In genomic region chr1:43286533-43286932, GRCh38 we compare ENCODE assay signal across 21 cellular contexts. TPM values are rescaled to one million over a fixed set of nuclear protein-coding genes. Genes with fewer than 3 reads are reported as not detected.
DNase-seq lines count a peak whose midpoint lies in the region; ATAC-seq, FAIRE-seq and TF ChIP-seq lines count a peak whose summit lies in the region.
"Had no signal": no experiment of that assay in that cellular context is flagged by ENCODE, and none has a peak within 500 bp of the region (broad histone marks: within the 10 kb centered on the region; RNA-seq: fewer than 3 reads in every experiment).

No MANE protein-coding gene starts in this region.

- H3K4me1 ChIP-seq in HCT116 (ENCODE audit: control insufficient read depth in 1 of 2, insufficient read depth in 2 of 2, low read length in 2 of 2) (peaks cover 14 to 27% of the 10 kb centered on the region in 2 experiments; a peak in 3 of 4 replicates), K562 (replicated peaks in 1 of 2; ENCODE audit: control insufficient read depth in 2 of 2, insufficient read depth in 2 of 2, low read length in 2 of 2) (peaks cover 0 to 16% of the 10 kb centered on the region in 2 experiments; a peak in 3 of 5 replicates), kidney (ENCODE audit: control insufficient read depth in 1 of 2, insufficient read depth in 1 of 2, low read depth in 1 of 2, low read length in 2 of 2) (peaks cover 9 to 12% of the 10 kb centered on the region in 2 donors), stomach (peaks cover 5 to 42% (median 22%) of the 10 kb centered on the region in 4 donors)

- TF ChIP-seq POLR2A in HCT116 (IDR thresholded peaks at IDR 0.05; ENCODE audit: borderline replicate concordance, extremely low read depth, insufficient read depth, insufficient read length) (no peak), K562 (conservative IDR thresholded peaks at IDR 0.05) (no peak), stomach (IDR thresholded peaks at IDR 0.05) (no peak)

- H3K4me3 ChIP-seq in HCT116 (replicated peaks in 1 of 2; ENCODE audit: low read depth in 1 of 2, low read length in 2 of 2) (no peak overlapping the region), K562 (no peak overlapping the region), kidney (ENCODE audit: low read length in 2 of 2) (peak overlapping the region in 1 of 2 donors; percentile 94), stomach (no peak overlapping the region)

- POLR2A ChIA-PET in HCT116 (lab: Charles Lee) = interaction anchor here (1.5 kb wide), 1 partner anchor 8 kb away, joined by 12 read pairs; no protein-coding TSS in a partner anchor
- POLR2A ChIA-PET in K562 (lab: Yijun Ruan, JAX) = interaction anchor here (0.6 to 1.2 kb wide), 2 partner anchors 44 to 174 kb away, joined by 3 read pairs; no protein-coding TSS in a partner anchor

- H3K27ac ChIP-seq in HCT116 (ENCODE audit: low read depth, low read length) = peak overlapping the region; percentile 55; the same call in 1 of the 2 replicates
- no peak overlapping the region for H3K27ac ChIP-seq in K562 (ENCODE audit: extremely low read depth, low read depth, low read length)
- H3K27ac ChIP-seq in kidney (ENCODE audit: low read depth in 2 of 2, low read length in 2 of 2) = no peak overlapping the region
- peak overlapping the region; percentile 59 to 88 (median 84) for H3K27ac ChIP-seq in stomach
- H3K27ac ChIP-seq: HL-60, KMS-11 had no signal

- H2AFZ ChIP-seq in HCT116 (ENCODE audit: low read depth, low read length, poor library complexity, severe bottlenecking) (no peak overlapping the region), K562 (ENCODE audit: low read depth, low read length) (no peak overlapping the region)

- H3K9ac ChIP-seq in HCT116 (ENCODE audit: low read length) = no peak overlapping the region
- no peak overlapping the region for H3K9ac ChIP-seq in K562 (ENCODE audit: insufficient read depth in 1 of 2, low read depth in 2 of 2, low read length in 2 of 2)
- peak overlapping the region in 1 of 2 donors; percentile 82 for H3K9ac ChIP-seq in kidney (ENCODE audit: low read length in 2 of 2)
- H3K9ac ChIP-seq: KMS-11 had no signal

- 0 out of 2 replicates have a peak, but pooled peaks cover 3% of the 10 kb centered on the region for H3K27me3 ChIP-seq in HCT116 (ENCODE audit: insufficient read depth, low read length)
- H3K27me3 ChIP-seq in K562 (ENCODE audit: control insufficient read depth in 2 of 2, insufficient read depth in 2 of 2, low read length in 2 of 2) = peaks cover 45 to 84% of the 10 kb centered on the region in 2 experiments
- H3K27me3 ChIP-seq in stomach = peaks cover 0 to 4% (median 0%) of the 10 kb centered on the region in 3 donors

- H3K9me2 ChIP-seq in HCT116 (ENCODE audit: insufficient read depth) = no peaks in the 10 kb centered on the region

- H3K9me3 ChIP-seq in HCT116 (ENCODE audit: control insufficient read depth in 1 of 2, insufficient read depth in 1 of 2, low read depth in 1 of 2, low read length in 2 of 2) (no peaks in the 10 kb centered on the region), K562 (replicated peaks; ENCODE audit: control insufficient read depth, insufficient read depth, low read depth, low read length) (no peaks in the 10 kb centered on the region), kidney (ENCODE audit: control insufficient read depth in 1 of 2, low read length in 2 of 2) (no peaks in the 10 kb centered on the region), stomach (no peaks in the 10 kb centered on the region)

- no peak for ATAC-seq in HCT116
- ATAC-seq in K562 = no peak
- no peak for ATAC-seq in HG02840 (IDR thresholded peaks at IDR 0.05; ENCODE audit: low FRiP score, unreplicated experiment)
- no peak for ATAC-seq in HG03175 (IDR thresholded peaks at IDR 0.05; ENCODE audit: unreplicated experiment)
- ATAC-seq: Panc1, Right ventricle myocardium inferior had no signal

- in situ Hi-C loops in K562 (cut with MboI) = no loop called here

- intact Hi-C loops in HCT116 (cut with micrococcal nuclease) = no loop called here
- intact Hi-C loops in K562 (cut with micrococcal nuclease) = no loop called here
- intact Hi-C loops in kidney (cut with DNase I) = no loop called here
- intact Hi-C loops in stomach (cut with DNase I; ENCODE audit: low total_unique reads) = no loop called here

- H3K4me2 ChIP-seq in HCT116 (ENCODE audit: low read length) (0 out of 2 replicates have a peak overlapping the region, but pooled peaks have one; percentile 89), K562 (ENCODE audit: insufficient read depth, low read length) (no peak overlapping the region)
- H3K4me2 ChIP-seq: KMS-11 had no signal

- WGBS in K562 (ENCODE audit: insufficient coverage, low coverage, missing lambda C conversion rate) = 15% methylated on average over 5 of the region's 5 CpGs
- WGBS in stomach, 5 donors = 94 to 97% (median 94%) methylated on average over 5 of the region's 5 CpGs

- H3K36me3 ChIP-seq in HCT116 (ENCODE audit: control insufficient read depth in 1 of 2, insufficient read depth in 2 of 2, low read length in 2 of 2) = 0 out of 4 replicates have a peak, but pooled peaks cover 0 to 2% of the 10 kb centered on the region in 2 experiments
- H3K36me3 ChIP-seq in K562 (ENCODE audit: control insufficient read depth, insufficient read depth, low read length) = no peaks in the 10 kb centered on the region
- H3K36me3 ChIP-seq in kidney (ENCODE audit: control insufficient read depth in 1 of 2, insufficient read depth in 2 of 2, low read length in 2 of 2) = no peaks in the 10 kb centered on the region
- H3K36me3 ChIP-seq in stomach = no peaks in the 10 kb centered on the region

- FAIRE-seq in K562 (lab: Jason Lieb, UNC) = no peak
- FAIRE-seq in kidney (lab: Jason Lieb, UNC) = no peak

- BruUV-seq in HCT116 (replicated peaks; lab: Mats Ljungman, UMichigan) (no TSS peak), K562 (replicated peaks; lab: Mats Ljungman, UMichigan) (no TSS peak)

- H4K20me1 ChIP-seq in HCT116 (ENCODE audit: insufficient read depth) = no peaks in the 10 kb centered on the region
- peaks cover 8% of the 10 kb centered on the region for H4K20me1 ChIP-seq in K562 (replicated peaks; ENCODE audit: control insufficient read depth, insufficient read depth, low read length)

- no peak for DNase-seq in HCT116 (ENCODE audit: low read depth, low spot score)
- DNase-seq in K562 (ENCODE audit: extremely low read depth in 1 of 4, low spot score in 3 of 4) = no peak
- peak; percentile 17 for DNase-seq in kidney
- no peak for DNase-seq in stomach
- DNase-seq in HUDEP-2 (lab: John Stamatoyannopoulos, UW; ENCODE audit: unreplicated experiment in 76 of 76) = no peak
- no peak for DNase-seq in stimulated activated CD8-positive, alpha-beta memory T cell treated with anti-CD3 and anti-CD28 coated beads, Interleukin-4, amount 100 ng/mL, for 48 hours
- DNase-seq: DMS153, H7, NCI-H1092 treated with DMSO at 0.1 percent for 48 hours, NCI-H2081 treated with DMSO at 0.1 percent for 48 hours, NCI-H510A treated with DMSO at 0.1 percent for 48 hours, NCI-H82 had no signal

- CTCF ChIA-PET in HCT116 (lab: Charles Lee) (interaction anchor here (1.6 kb wide), 1 partner anchor 7 kb away, joined by 11 read pairs; no protein-coding TSS in a partner anchor), K562 (lab: Yijun Ruan, JAX; ENCODE audit: low intra/inter-chr PET ratio) (no interaction called here)

- RAD21 ChIA-PET in HCT116 (lab: Charles Lee; ENCODE audit: low non-redundant PET in 1 of 2, low total read pairs in 2 of 2, uncharacterized antibody in 2 of 2, unreplicated experiment in 2 of 2) = no interaction called here

- TF ChIP-seq EP300 in K562 (IDR thresholded peaks at IDR 0.05; ENCODE audit: low read length) (no peak), stomach (IDR thresholded peaks at IDR 0.05) (no peak)

- H3K9me1 ChIP-seq in K562 (ENCODE audit: control insufficient read depth, insufficient read depth, low read length) = peaks cover 3% of the 10 kb centered on the region

- no peaks in the 10 kb centered on the region for H3K79me2 ChIP-seq in HCT116 (ENCODE audit: insufficient read depth, low read length)
- H3K79me2 ChIP-seq in K562 (ENCODE audit: control insufficient read depth, insufficient read depth, low read length) = no peaks in the 10 kb centered on the region

- TF ChIP-seq CTCF in HCT116 (IDR thresholded peaks at IDR 0.05 in 2 of 3, conservative IDR thresholded peaks at IDR 0.05 in 1 of 3; ENCODE audit: borderline replicate concordance in 1 of 3, insufficient read depth in 1 of 3, low read depth in 2 of 3, low read length in 2 of 3) (no peak), K562 (IDR thresholded peaks at IDR 0.05 in 2 of 3, conservative IDR thresholded peaks at IDR 0.05 in 1 of 3; ENCODE audit: insufficient read depth in 2 of 3, low read depth in 1 of 3, low read length in 3 of 3) (no peak), kidney (IDR thresholded peaks at IDR 0.05; ENCODE audit: borderline replicate concordance, extremely low read depth, insufficient read depth) (no peak), stomach (IDR thresholded peaks at IDR 0.05) (no peak)

- TF ChIP-seq RAD21 in HCT116 (IDR thresholded peaks at IDR 0.05; ENCODE audit: low read depth) (no peak), K562 (CRISPR knock-in tag; conservative IDR thresholded peaks at IDR 0.05 in 1 of 2, IDR thresholded peaks at IDR 0.05 in 1 of 2) (no peak)

RNA-seq across cellular contexts. Expression of gene C1orf210, which starts 1.2 kb away (rescaled TPM):
- total RNA-seq in HCT116 (2021; ENCODE audit: unreplicated experiment) (7.6 TPM), K562 (2014; rRNA removed) (not detected in 2 replicates), K562 (2014; rRNA removed; fragmentation: Illumina TruSeq; extraction: Trizol) (not detected in 2 replicates), K562 (2015; rRNA removed; fragmentation: Illumina TruSeq; extraction: Trizol) (not detected in 2 replicates), K562 (2021) (not detected in 2 replicates), kidney (21.1 TPM), stomach (10 to 100 TPM in 2 of 5 donors, 1 to 10 TPM in 2, not detected in 1; 4.3 to 24.3 (median 11.6) TPM)
- polyA plus RNA-seq in HCT116 (2012) = 10.1 and 10.9 TPM in 2 replicates
- total RNA-seq in K562 (2011; cell fraction: chromatin; rRNA removed; ENCODE audit: low replicate concordance) = not detected in 2 replicates
- not detected in 2 replicates for total RNA-seq in K562 (2011; cell fraction: nucleolus; rRNA removed)
- not detected in 2 replicates for total RNA-seq in K562 (2011; cell fraction: nucleoplasm; rRNA removed)
- polyA plus RNA-seq in K562 (2011; rRNA removed) (not detected in 2 replicates), K562 (2014; fragmentation: Illumina TruSeq; extraction: Trizol) (not detected in 2 replicates), K562 (2014; fragmentation: Nextera tagmentation; extraction: Ambion mirVana) (not detected), K562 (2014; rRNA removed) (0.21 TPM in 1 of 2 replicates, not detected in the other), kidney (ENCODE audit: insufficient read depth, low read depth, low replicate concordance) (33.3 TPM), stomach (10 to 100 TPM in 2 of 3 donors, 1 to 10 TPM in 1; 7.7 to 34.4 (median 20.2) TPM)
- polyA plus RNA-seq in K562 (2011; cell fraction: cytosol; rRNA removed) = not detected in 2 replicates
- polyA plus RNA-seq in K562 (2011; cell fraction: nucleus; rRNA removed) = not detected in 2 replicates
- polyA plus RNA-seq in K562 (2012) = 0.06 TPM in 1 of 2 replicates, not detected in the other
- not detected in 2 replicates for polyA minus RNA-seq in K562 (2011; rRNA and poly(A)+ RNA removed)
- not detected in 2 replicates for polyA minus RNA-seq in K562 (2011; cell fraction: cytosol; rRNA and poly(A)+ RNA removed)
- polyA minus RNA-seq in K562 (2011; cell fraction: nucleus; rRNA and poly(A)+ RNA removed) = not detected in 2 replicates
- total RNA-seq: A673, Right ventricle myocardium inferior had no signal
- polyA plus RNA-seq: CD14-positive monocyte had no signal

RNA-seq across cellular contexts. Expression of gene TIE1, which starts 14.2 kb away (rescaled TPM):
- total RNA-seq in HCT116 (2021; ENCODE audit: unreplicated experiment) = not detected
- polyA plus RNA-seq in HCT116 (2012) = 0.16 and 0.17 TPM in 2 replicates
- total RNA-seq in K562 (2011; cell fraction: chromatin; rRNA removed; ENCODE audit: low replicate concordance) = 0.46 and 3.1 TPM in 2 replicates
- 1.6 and 4.2 TPM in 2 replicates for total RNA-seq in K562 (2011; cell fraction: nucleolus; rRNA removed)
- total RNA-seq in K562 (2011; cell fraction: nucleoplasm; rRNA removed) = 0.81 and 2.3 TPM in 2 replicates
- 0.14 and 0.16 TPM in 2 replicates for total RNA-seq in K562 (2014; rRNA removed)
- total RNA-seq in K562 (2014; rRNA removed; fragmentation: Illumina TruSeq; extraction: Trizol) = not detected in 2 replicates
- 0.04 TPM in 1 of 2 replicates, not detected in the other for total RNA-seq in K562 (2015; rRNA removed; fragmentation: Illumina TruSeq; extraction: Trizol)
- 0.20 and 0.31 TPM in 2 replicates for total RNA-seq in K562 (2021)
- 0.32 and 0.49 TPM in 2 replicates for polyA plus RNA-seq in K562 (2011; rRNA removed)
- 0.09 and 1.1 TPM in 2 replicates for polyA plus RNA-seq in K562 (2011; cell fraction: cytosol; rRNA removed)
- 0.59 and 3.8 TPM in 2 replicates for polyA plus RNA-seq in K562 (2011; cell fraction: nucleus; rRNA removed)
- 0.30 and 0.54 TPM in 2 replicates for polyA plus RNA-seq in K562 (2012)
- 0.07 and 0.17 TPM in 2 replicates for polyA plus RNA-seq in K562 (2014; fragmentation: Illumina TruSeq; extraction: Trizol)
- not detected for polyA plus RNA-seq in K562 (2014; fragmentation: Nextera tagmentation; extraction: Ambion mirVana)
- 0.08 and 0.66 TPM in 2 replicates for polyA plus RNA-seq in K562 (2014; rRNA removed)
- 1.2 TPM in 1 of 2 replicates, not detected in the other for polyA minus RNA-seq in K562 (2011; rRNA and poly(A)+ RNA removed)
- 1.4 TPM in 1 of 2 replicates, not detected in the other for polyA minus RNA-seq in K562 (2011; cell fraction: cytosol; rRNA and poly(A)+ RNA removed)
- polyA minus RNA-seq in K562 (2011; cell fraction: nucleus; rRNA and poly(A)+ RNA removed) = 0.67 and 0.94 TPM in 2 replicates
- 46.3 TPM for total RNA-seq in kidney
- 15.0 TPM for polyA plus RNA-seq in kidney (ENCODE audit: insufficient read depth, low read depth, low replicate concordance)
- total RNA-seq in stomach = 10 to 100 TPM in 4 of 5 donors, not detected in 1; 13.8 to 36.2 (median 16.4) TPM
- polyA plus RNA-seq in stomach = 1 to 10 TPM; 2.1 to 5.8 (median 3.1) TPM
- total RNA-seq: A673, MCF 10A had no signal
- polyA plus RNA-seq: CD14-positive monocyte had no signal

RNA-seq across cellular contexts. Expression of gene TMEM125, which starts 16.8 kb away (rescaled TPM):
- total RNA-seq in HCT116 (2021; ENCODE audit: unreplicated experiment) (13.9 TPM), K562 (2014; rRNA removed) (not detected in 2 replicates), K562 (2014; rRNA removed; fragmentation: Illumina TruSeq; extraction: Trizol) (not detected in 2 replicates), K562 (2015; rRNA removed; fragmentation: Illumina TruSeq; extraction: Trizol) (not detected in 2 replicates), K562 (2021) (0.45 TPM in 1 of 2 replicates, not detected in the other), kidney (17.5 TPM), stomach (10 to 100 TPM in 3 of 5 donors, 1 to 10 TPM in 2; 7.0 to 41.9 (median 13.6) TPM)
- 22.3 and 32.5 TPM in 2 replicates for polyA plus RNA-seq in HCT116 (2012)
- total RNA-seq in K562 (2011; cell fraction: chromatin; rRNA removed; ENCODE audit: low replicate concordance) = 0.21 and 0.30 TPM in 2 replicates
- total RNA-seq in K562 (2011; cell fraction: nucleolus; rRNA removed) = 0.33 and 0.53 TPM in 2 replicates
- total RNA-seq in K562 (2011; cell fraction: nucleoplasm; rRNA removed) = 0.37 and 0.76 TPM in 2 replicates
- polyA plus RNA-seq in K562 (2011; rRNA removed) (0.08 and 0.35 TPM in 2 replicates), K562 (2014; fragmentation: Illumina TruSeq; extraction: Trizol) (0.07 TPM in 1 of 2 replicates, not detected in the other), K562 (2014; fragmentation: Nextera tagmentation; extraction: Ambion mirVana) (not detected), K562 (2014; rRNA removed) (0.67 TPM in 1 of 2 replicates, not detected in the other), kidney (ENCODE audit: insufficient read depth, low read depth, low replicate concordance) (22.0 TPM), stomach (10 to 100 TPM; 19.2 to 38.8 (median 26.5) TPM)
- 0.42 and 0.58 TPM in 2 replicates for polyA plus RNA-seq in K562 (2011; cell fraction: cytosol; rRNA removed)
- 1.0 and 1.2 TPM in 2 replicates for polyA plus RNA-seq in K562 (2011; cell fraction: nucleus; rRNA removed)
- polyA plus RNA-seq in K562 (2012) = 0.13 and 1.1 TPM in 2 replicates
- polyA minus RNA-seq in K562 (2011; rRNA and poly(A)+ RNA removed) = not detected in 2 replicates
- not detected in 2 replicates for polyA minus RNA-seq in K562 (2011; cell fraction: cytosol; rRNA and poly(A)+ RNA removed)
- polyA minus RNA-seq in K562 (2011; cell fraction: nucleus; rRNA and poly(A)+ RNA removed) = not detected in 2 replicates
- total RNA-seq: A673, Right ventricle myocardium inferior had no signal
- polyA plus RNA-seq: CD14-positive monocyte had no signal

RNA-seq across cellular contexts. Expression of gene MPL, which starts 51.1 kb away (rescaled TPM):
- total RNA-seq in HCT116 (2021; ENCODE audit: unreplicated experiment) (not detected), K562 (2014; rRNA removed) (not detected in 2 replicates), K562 (2014; rRNA removed; fragmentation: Illumina TruSeq; extraction: Trizol) (not detected in 2 replicates), K562 (2015; rRNA removed; fragmentation: Illumina TruSeq; extraction: Trizol) (not detected in 2 replicates), K562 (2021) (not detected in 2 replicates), kidney (0.25 TPM), stomach (not detected)
- 0.11 and 0.16 TPM in 2 replicates for polyA plus RNA-seq in HCT116 (2012)
- total RNA-seq in K562 (2011; cell fraction: chromatin; rRNA removed; ENCODE audit: low replicate concordance) = not detected in 2 replicates
- total RNA-seq in K562 (2011; cell fraction: nucleolus; rRNA removed) = not detected in 2 replicates
- total RNA-seq in K562 (2011; cell fraction: nucleoplasm; rRNA removed) = not detected in 2 replicates
- polyA plus RNA-seq in K562 (2011; rRNA removed) (not detected in 2 replicates), K562 (2014; fragmentation: Illumina TruSeq; extraction: Trizol) (not detected in 2 replicates), K562 (2014; fragmentation: Nextera tagmentation; extraction: Ambion mirVana) (not detected), K562 (2014; rRNA removed) (not detected in 2 replicates), kidney (ENCODE audit: insufficient read depth, low read depth, low replicate concordance) (not detected), stomach (not detected)
- not detected in 2 replicates for polyA plus RNA-seq in K562 (2011; cell fraction: cytosol; rRNA removed)
- polyA plus RNA-seq in K562 (2011; cell fraction: nucleus; rRNA removed) = not detected in 2 replicates
- polyA plus RNA-seq in K562 (2012) = not detected in 2 replicates
- not detected in 2 replicates for polyA minus RNA-seq in K562 (2011; rRNA and poly(A)+ RNA removed)
- not detected in 2 replicates for polyA minus RNA-seq in K562 (2011; cell fraction: cytosol; rRNA and poly(A)+ RNA removed)
- polyA minus RNA-seq in K562 (2011; cell fraction: nucleus; rRNA and poly(A)+ RNA removed) = not detected in 2 replicates
- total RNA-seq: A673, H7, MCF 10A had no signal
- polyA plus RNA-seq: CD14-positive monocyte had no signal

Comparison
In these comparisons a context has a peak if more than half of its experiments do, and no peak if none do; other contexts are left out.
1. H3K27ac ChIP-seq: peak in HCT116 (single experiment) and stomach (5 of 5); none in K562 (single experiment) and kidney (0 of 2).
2. Of the 22 proteins assayed by ChIP-seq in both K562 and HCT116: peak only in K562: CEBPB; only in HCT116: none; in both: none; in neither: 21.